In the genomic region with DNA sequence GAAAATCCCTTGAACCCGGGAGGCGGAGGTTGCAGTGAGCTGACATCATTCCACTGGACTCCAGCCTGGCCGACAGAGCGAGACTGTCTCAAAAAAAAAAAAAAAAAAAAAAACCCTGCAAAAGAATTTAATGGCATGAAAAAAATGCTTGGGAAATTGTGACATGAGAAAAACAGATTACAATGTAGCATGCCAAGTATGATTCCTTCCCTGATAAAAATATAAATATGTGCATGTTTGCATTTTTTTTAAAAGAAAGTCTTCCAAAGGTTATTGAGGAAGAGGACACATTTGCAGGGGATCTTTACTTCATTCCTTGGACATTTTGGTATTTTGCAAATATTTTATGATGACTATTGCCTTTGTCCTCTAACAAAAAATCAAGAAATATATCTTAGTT, we compare ENCODE assay signal across 22 cellular contexts. TPM values are rescaled to one million over a fixed set of nuclear protein-coding genes. Genes with fewer than 3 reads are reported as not detected.
A peak's percentile ranks its signal among the peaks of the same experiment; 100 is the strongest.
DNase-seq lines count a peak whose midpoint lies in the region; ATAC-seq, FAIRE-seq and TF ChIP-seq lines count a peak whose summit lies in the region.
"Had no signal": no experiment of that assay in that cellular context is flagged by ENCODE, and none has a peak within 500 bp of the region (broad histone marks: within the 10 kb centered on the region; RNA-seq: fewer than 3 reads in every experiment).

No MANE protein-coding gene starts in this region.

- in situ Hi-C loops in HepG2 (cut with HindIII; ENCODE audit: extremely low pct_ligation_motif_present, low pct_unique_long_range_greater_than_20kb): loop anchor here (10.0 kb wide), 1 partner anchor 125 kb away; the partner anchor contains the start of gene PRODH2

- H3K9me3 ChIP-seq in HepG2 (ENCODE audit: low read length) (no peaks in the 10 kb centered on the region), right lobe of liver (no peaks in the 10 kb centered on the region), adipocyte (ENCODE audit: control insufficient read depth, low read length) (no peaks in the 10 kb centered on the region)

- intact Hi-C loops in HepG2 (cut with micrococcal nuclease; ENCODE audit: unreplicated experiment): loop anchor here (10.0 kb wide), 2 partner anchors 55 to 125 kb away; partner anchors contain the start of genes IGFLR1, LIN37, PRODH2 and PSENEN
- intact Hi-C loops in right lobe of liver (cut with DNase I): loop anchor here (10.0 kb wide), 2 partner anchors 135 to 145 kb away; no protein-coding TSS in a partner anchor
- intact Hi-C loops in activated T-helper 2 cell treated with anti-CD3 and anti-CD28 coated beads, Interferon-gamma antibody, Interleukin-2, Interleukin-4, amounts not matched to agents 10 μg/mL and 5 μg/mL and 100 μg/mL, durations not matched to agents 14 hours and 24 hours and 36 hours (cut with micrococcal nuclease): loop anchor here (10.0 kb wide), 1 partner anchor 135 kb away; no protein-coding TSS in a partner anchor

- no peak for TF ChIP-seq POLR2A in HepG2 (IDR thresholded peaks at IDR 0.05; ENCODE audit: insufficient read depth in 1 of 2, low read depth in 2 of 2, low read length in 2 of 2)
- no peak for TF ChIP-seq POLR2A in right lobe of liver (IDR thresholded peaks at IDR 0.05)

- WGBS in HepG2 (ENCODE audit: low lambda C conversion rate): 16% methylated on average over 4 of the region's 4 CpGs
- WGBS in right lobe of liver (ENCODE audit: insufficient coverage, low coverage, low lambda C conversion rate, missing lambda C conversion rate): 56% methylated on average over 2 of the region's 4 CpGs

- H3K27me3 ChIP-seq in HepG2 (ENCODE audit: control insufficient read depth in 1 of 2, insufficient read depth in 2 of 2, low read length in 2 of 2): no peaks in the 10 kb centered on the region
- H3K27me3 ChIP-seq in right lobe of liver: no peaks in the 10 kb centered on the region
- H3K27me3 ChIP-seq in adipocyte (replicated peaks; ENCODE audit: control insufficient read depth, insufficient read depth, low read length): no peaks in the 10 kb centered on the region

- no peaks in the 10 kb centered on the region for H3K9me3 Mint-ChIP-seq in activated T-helper 2 cell treated with anti-CD3 and anti-CD28 coated beads, Interferon-gamma antibody, Interleukin-2, Interleukin-4, amounts not matched to agents 10 μg/mL and 5 μg/mL and 100 μg/mL, durations not matched to agents 14 hours and 24 hours and 36 hours
- no peaks in the 10 kb centered on the region for H3K9me3 Mint-ChIP-seq in immature natural killer cell

- H3K27ac ChIP-seq in HepG2 (ENCODE audit: extremely low read length, insufficient read depth, low read length): no peak overlapping the region
- no peak overlapping the region for H3K27ac ChIP-seq in right lobe of liver
- H3K27ac ChIP-seq: RWPE1 had no signal

- H2AFZ ChIP-seq in HepG2 (ENCODE audit: low read length): no peak overlapping the region

- no peak for TF ChIP-seq RAD21 in HepG2 (CRISPR knock-in tag; IDR thresholded peaks at IDR 0.05)

- peaks cover 7% of the 10 kb centered on the region for H3K4me1 Mint-ChIP-seq in activated T-helper 2 cell treated with anti-CD3 and anti-CD28 coated beads, Interferon-gamma antibody, Interleukin-2, Interleukin-4, amounts not matched to agents 10 μg/mL and 5 μg/mL and 100 μg/mL, durations not matched to agents 14 hours and 24 hours and 36 hours (ENCODE audit: low read depth)
- no peaks in the 10 kb centered on the region for H3K4me1 Mint-ChIP-seq in immature natural killer cell
- H3K4me1 Mint-ChIP-seq: CD14-positive monocyte had no signal

- no peak overlapping the region for H3K4me3 Mint-ChIP-seq in activated T-helper 2 cell treated with anti-CD3 and anti-CD28 coated beads, Interferon-gamma antibody, Interleukin-2, Interleukin-4, amounts not matched to agents 10 μg/mL and 5 μg/mL and 100 μg/mL, durations not matched to agents 14 hours and 24 hours and 36 hours (ENCODE audit: low read depth)
- H3K4me3 Mint-ChIP-seq in immature natural killer cell: no peak overlapping the region

- POLR2A ChIA-PET in HepG2 (lab: Yijun Ruan, JAX): interaction anchor here (1.9 to 2.1 kb wide), 2 partner anchors 13 to 42 kb away, joined by 7 to 9 read pairs; partner anchors contain the start of gene COX6B1

- H3K36me3 Mint-ChIP-seq in activated T-helper 2 cell treated with anti-CD3 and anti-CD28 coated beads, Interferon-gamma antibody, Interleukin-2, Interleukin-4, amounts not matched to agents 10 μg/mL and 5 μg/mL and 100 μg/mL, durations not matched to agents 14 hours and 24 hours and 36 hours (ENCODE audit: low read depth): no peaks in the 10 kb centered on the region
- H3K36me3 Mint-ChIP-seq in immature natural killer cell: no peaks in the 10 kb centered on the region
- H3K36me3 Mint-ChIP-seq: CD14-positive monocyte had no signal

- no peak for DNase-seq in HepG2 (ENCODE audit: low spot score)
- no peak for DNase-seq in right lobe of liver
- DNase-seq in adipocyte (ENCODE audit: low read depth): peak; percentile 64
- DNase-seq in glomerular visceral epithelial cell (ENCODE audit: extremely low spot score): peak; percentile 23
- DNase-seq in activated T-helper 2 cell treated with anti-CD3 and anti-CD28 coated beads, Interferon-gamma antibody, Interleukin-2, Interleukin-4, amounts not matched to agents 10 μg/mL and 5 μg/mL and 100 μg/mL, durations not matched to agents 14 hours and 24 hours and 36 hours (ENCODE audit: low spot score): no peak
- no peak for DNase-seq in UCSD-AML1 (lab: John Stamatoyannopoulos, UW; ENCODE audit: unreplicated experiment)
- no peak for DNase-seq in immature natural killer cell
- DNase-seq: AML-193, COR-L47, DMS153, Kasumi-1, MM.1S, NCI-H1092 treated with DMSO at 0.1 percent for 48 hours, NCI-H1694, NCI-H510A treated with DMSO at 0.1 percent for 48 hours, NCI-H82, PC-3 had no signal

- ATAC-seq in HepG2 (no peak), right lobe of liver (no peak), GM21717 (IDR thresholded peaks at IDR 0.05; ENCODE audit: unreplicated experiment) (no peak)
- ATAC-seq: PC-3 had no signal

- TF ChIP-seq CTCF in HepG2 (CRISPR knock-in tag; IDR thresholded peaks at IDR 0.05) (no peak), right lobe of liver (IDR thresholded peaks at IDR 0.05) (no peak)

- no peak overlapping the region for H3K27ac Mint-ChIP-seq in activated T-helper 2 cell treated with anti-CD3 and anti-CD28 coated beads, Interferon-gamma antibody, Interleukin-2, Interleukin-4, amounts not matched to agents 10 μg/mL and 5 μg/mL and 100 μg/mL, durations not matched to agents 14 hours and 24 hours and 36 hours
- no peak overlapping the region for H3K27ac Mint-ChIP-seq in immature natural killer cell
- H3K27ac Mint-ChIP-seq: CD14-positive monocyte had no signal

- no peak for TF ChIP-seq EP300 in HepG2 (IDR thresholded peaks at IDR 0.05; ENCODE audit: low read depth in 2 of 2, low read length in 2 of 2)
- TF ChIP-seq EP300 in HepG2 (CRISPR knock-in tag; IDR thresholded peaks at IDR 0.05; ENCODE audit: borderline replicate concordance): no peak

- no peaks in the 10 kb centered on the region for H4K20me1 ChIP-seq in HepG2 (ENCODE audit: insufficient read depth, low read length)

- H3K27me3 Mint-ChIP-seq in activated T-helper 2 cell treated with anti-CD3 and anti-CD28 coated beads, Interferon-gamma antibody, Interleukin-2, Interleukin-4, amounts not matched to agents 10 μg/mL and 5 μg/mL and 100 μg/mL, durations not matched to agents 14 hours and 24 hours and 36 hours (ENCODE audit: low read depth): no peaks in the 10 kb centered on the region
- H3K27me3 Mint-ChIP-seq in immature natural killer cell (ENCODE audit: low read depth in 3 of 3): peaks cover 0 to 2% (median 1%) of the 10 kb centered on the region in 3 donors

- peak overlapping the region; percentile 53; the same call in 1 of the 2 replicates for H3K4me2 ChIP-seq in HepG2 (ENCODE audit: low read depth, low read length)

- H3K9ac ChIP-seq in HepG2 (ENCODE audit: insufficient read depth, low read depth, low read length) (no peak overlapping the region), adipocyte (ENCODE audit: low read length) (peak overlapping the region; percentile 75)

- H3K79me2 ChIP-seq in HepG2 (ENCODE audit: insufficient read depth, low read length): no peaks in the 10 kb centered on the region

- CTCF ChIA-PET in HepG2 (lab: Yijun Ruan, JAX; ENCODE audit: low intra/inter-chr PET ratio, low total read pairs): no interaction called here

- BruUV-seq in HepG2 (replicated peaks; lab: Mats Ljungman, UMichigan): no TSS peak

- no peak for FAIRE-seq in HepG2 (lab: Jason Lieb, UNC)
- FAIRE-seq: H54 had no signal

- peaks cover 10% of the 10 kb centered on the region for H3K4me1 ChIP-seq in HepG2 (ENCODE audit: insufficient read depth, low read length)
- no peaks in the 10 kb centered on the region for H3K4me1 ChIP-seq in right lobe of liver
- H3K4me1 ChIP-seq in adipocyte (ENCODE audit: control insufficient read depth, insufficient read depth, low read length): peaks cover 11% of the 10 kb centered on the region

- H3K4me3 ChIP-seq in HepG2 (replicated peaks in 1 of 3; ENCODE audit: insufficient read depth in 1 of 3, low read depth in 2 of 3, low read length in 3 of 3) (no peak overlapping the region), right lobe of liver (no peak overlapping the region), adipocyte (ENCODE audit: low read length) (peak overlapping the region; percentile 63)

- no peaks in the 10 kb centered on the region for H3K36me3 ChIP-seq in HepG2 (replicated peaks in 1 of 2; ENCODE audit: control insufficient read depth in 1 of 2, insufficient read depth in 2 of 2, low read length in 2 of 2)
- H3K36me3 ChIP-seq in right lobe of liver: no peaks in the 10 kb centered on the region
- no peaks in the 10 kb centered on the region for H3K36me3 ChIP-seq in adipocyte (ENCODE audit: control insufficient read depth, insufficient read depth, low read length, severe bottlenecking)

RNA-seq across cellular contexts. Expression of gene ZBTB32, which starts 14.5 kb away (rescaled TPM):
- total RNA-seq in HepG2 (2016; rRNA removed; fragmentation: Illumina TruSeq; extraction: Trizol) (not detected in 2 replicates), right lobe of liver (under 1 TPM in 1 of 6 experiments, not detected in 5; 0.15 TPM)
- not detected in 2 replicates for total RNA-seq in HepG2 (2016; cell fraction: cytosol; rRNA removed; fragmentation: Illumina TruSeq; extraction: Trizol; ENCODE audit: low read depth)
- not detected in 2 replicates for total RNA-seq in HepG2 (2016; cell fraction: insoluble cytoplasmic fraction; rRNA removed; fragmentation: Illumina TruSeq; extraction: Trizol)
- total RNA-seq in HepG2 (2016; cell fraction: membrane; rRNA removed; fragmentation: Illumina TruSeq; extraction: Trizol): not detected in 2 replicates
- total RNA-seq in HepG2 (2016; cell fraction: nucleus; rRNA removed; fragmentation: Illumina TruSeq; extraction: Trizol): not detected in 2 replicates
- polyA plus RNA-seq in HepG2 (2011; rRNA removed) (not detected in 2 replicates), immature natural killer cell (not detected)
- not detected in 2 replicates for polyA plus RNA-seq in HepG2 (2011; cell fraction: cytosol; rRNA removed)
- not detected in 2 replicates for polyA plus RNA-seq in HepG2 (2011; cell fraction: nucleus; rRNA removed)
- polyA plus RNA-seq in HepG2 (2012): 0.50 TPM in 1 of 2 replicates, not detected in the other
- polyA plus RNA-seq in HepG2 (2016; cell fraction: cytosol; fragmentation: Illumina TruSeq; extraction: Trizol; ENCODE audit: low read depth): not detected in 2 replicates
- not detected in 2 replicates for polyA plus RNA-seq in HepG2 (2016; cell fraction: insoluble cytoplasmic fraction; fragmentation: Illumina TruSeq; extraction: Trizol; ENCODE audit: low read depth)
- polyA plus RNA-seq in HepG2 (2016; cell fraction: membrane; fragmentation: Illumina TruSeq; extraction: Trizol; ENCODE audit: low read depth): not detected in 2 replicates
- not detected in 2 replicates for polyA plus RNA-seq in HepG2 (2016; cell fraction: nucleus; fragmentation: Illumina TruSeq; extraction: Trizol; ENCODE audit: insufficient read depth, low read depth)
- polyA minus RNA-seq in HepG2 (2011; rRNA and poly(A)+ RNA removed; ENCODE audit: low replicate concordance): not detected in 2 replicates
- polyA minus RNA-seq in HepG2 (2011; cell fraction: cytosol; rRNA and poly(A)+ RNA removed): not detected in 2 replicates
- not detected in 2 replicates for polyA minus RNA-seq in HepG2 (2011; cell fraction: nucleus; rRNA and poly(A)+ RNA removed)
- 231 and 234 TPM in 2 replicates for total RNA-seq in activated T-helper 2 cell treated with anti-CD3 and anti-CD28 coated beads, Interferon-gamma antibody, Interleukin-2, Interleukin-4, amounts not matched to agents 10 μg/mL and 5 μg/mL and 100 μg/mL, durations not matched to agents 14 hours and 24 hours and 36 hours
- total RNA-seq: A172, PC-3 had no signal
- polyA plus RNA-seq: CD14-positive monocyte had no signal

RNA-seq across cellular contexts. Expression of gene UPK1A, which starts 23.5 kb away (rescaled TPM):
- not detected in 2 replicates for total RNA-seq in HepG2 (2016; rRNA removed; fragmentation: Illumina TruSeq; extraction: Trizol)
- not detected in 2 replicates for total RNA-seq in HepG2 (2016; cell fraction: cytosol; rRNA removed; fragmentation: Illumina TruSeq; extraction: Trizol; ENCODE audit: low read depth)
- not detected in 2 replicates for total RNA-seq in HepG2 (2016; cell fraction: insoluble cytoplasmic fraction; rRNA removed; fragmentation: Illumina TruSeq; extraction: Trizol)
- total RNA-seq in HepG2 (2016; cell fraction: membrane; rRNA removed; fragmentation: Illumina TruSeq; extraction: Trizol): not detected in 2 replicates
- not detected in 2 replicates for total RNA-seq in HepG2 (2016; cell fraction: nucleus; rRNA removed; fragmentation: Illumina TruSeq; extraction: Trizol)
- 2.5 and 2.9 TPM in 2 replicates for polyA plus RNA-seq in HepG2 (2011; rRNA removed)
- 2.3 and 3.1 TPM in 2 replicates for polyA plus RNA-seq in HepG2 (2011; cell fraction: cytosol; rRNA removed)
- polyA plus RNA-seq in HepG2 (2011; cell fraction: nucleus; rRNA removed): 1.7 and 1.8 TPM in 2 replicates
- 0.93 and 1.7 TPM in 2 replicates for polyA plus RNA-seq in HepG2 (2012)
- 0.17 TPM in 1 of 2 replicates, not detected in the other for polyA plus RNA-seq in HepG2 (2016; cell fraction: cytosol; fragmentation: Illumina TruSeq; extraction: Trizol; ENCODE audit: low read depth)
- 0.20 TPM in 1 of 2 replicates, not detected in the other for polyA plus RNA-seq in HepG2 (2016; cell fraction: insoluble cytoplasmic fraction; fragmentation: Illumina TruSeq; extraction: Trizol; ENCODE audit: low read depth)
- 0.14 TPM in 1 of 2 replicates, not detected in the other for polyA plus RNA-seq in HepG2 (2016; cell fraction: membrane; fragmentation: Illumina TruSeq; extraction: Trizol; ENCODE audit: low read depth)
- not detected in 2 replicates for polyA plus RNA-seq in HepG2 (2016; cell fraction: nucleus; fragmentation: Illumina TruSeq; extraction: Trizol; ENCODE audit: insufficient read depth, low read depth)
- polyA minus RNA-seq in HepG2 (2011; rRNA and poly(A)+ RNA removed; ENCODE audit: low replicate concordance): 0.30 and 1.3 TPM in 2 replicates
- 0.88 and 0.89 TPM in 2 replicates for polyA minus RNA-seq in HepG2 (2011; cell fraction: cytosol; rRNA and poly(A)+ RNA removed)
- polyA minus RNA-seq in HepG2 (2011; cell fraction: nucleus; rRNA and poly(A)+ RNA removed): 0.39 TPM in 1 of 2 replicates, not detected in the other
- total RNA-seq in right lobe of liver: under 1 TPM in 1 of 6 experiments, not detected in 5; 0.27 TPM
- 0.59 and 1.2 TPM in 2 replicates for total RNA-seq in activated T-helper 2 cell treated with anti-CD3 and anti-CD28 coated beads, Interferon-gamma antibody, Interleukin-2, Interleukin-4, amounts not matched to agents 10 μg/mL and 5 μg/mL and 100 μg/mL, durations not matched to agents 14 hours and 24 hours and 36 hours
- not detected for polyA plus RNA-seq in immature natural killer cell
- total RNA-seq: A172, PC-3 had no signal
- polyA plus RNA-seq: CD14-positive monocyte had no signal

RNA-seq across cellular contexts. Expression of gene KMT2B, which starts 28.0 kb away (rescaled TPM):
- total RNA-seq in HepG2 (2016; rRNA removed; fragmentation: Illumina TruSeq; extraction: Trizol) (6.2 TPM in 2 replicates), right lobe of liver (10 to 100 TPM; 10.5 to 23.1 (median 15.0) TPM)
- 2.6 TPM in 2 replicates for total RNA-seq in HepG2 (2016; cell fraction: cytosol; rRNA removed; fragmentation: Illumina TruSeq; extraction: Trizol; ENCODE audit: low read depth)
- total RNA-seq in HepG2 (2016; cell fraction: insoluble cytoplasmic fraction; rRNA removed; fragmentation: Illumina TruSeq; extraction: Trizol): 4.4 and 5.3 TPM in 2 replicates
- total RNA-seq in HepG2 (2016; cell fraction: membrane; rRNA removed; fragmentation: Illumina TruSeq; extraction: Trizol): 3.8 and 4.1 TPM in 2 replicates
- total RNA-seq in HepG2 (2016; cell fraction: nucleus; rRNA removed; fragmentation: Illumina TruSeq; extraction: Trizol): 14.7 and 15.4 TPM in 2 replicates
- polyA plus RNA-seq in HepG2 (2011; rRNA removed) (16.9 and 19.2 TPM in 2 replicates), immature natural killer cell (1 to 10 TPM in 1 of 3 donors, under 1 TPM in 1, not detected in 1; 0.30 to 1.8 TPM)
- 9.3 and 10.9 TPM in 2 replicates for polyA plus RNA-seq in HepG2 (2011; cell fraction: cytosol; rRNA removed)
- polyA plus RNA-seq in HepG2 (2011; cell fraction: nucleus; rRNA removed): 113 and 130 TPM in 2 replicates
- polyA plus RNA-seq in HepG2 (2012): 20.4 and 30.9 TPM in 2 replicates
- 2.5 and 3.0 TPM in 2 replicates for polyA plus RNA-seq in HepG2 (2016; cell fraction: cytosol; fragmentation: Illumina TruSeq; extraction: Trizol; ENCODE audit: low read depth)
- polyA plus RNA-seq in HepG2 (2016; cell fraction: insoluble cytoplasmic fraction; fragmentation: Illumina TruSeq; extraction: Trizol; ENCODE audit: low read depth): 10.8 and 11.6 TPM in 2 replicates
- polyA plus RNA-seq in HepG2 (2016; cell fraction: membrane; fragmentation: Illumina TruSeq; extraction: Trizol; ENCODE audit: low read depth): 5.5 and 6.5 TPM in 2 replicates
- polyA plus RNA-seq in HepG2 (2016; cell fraction: nucleus; fragmentation: Illumina TruSeq; extraction: Trizol; ENCODE audit: insufficient read depth, low read depth): 69.3 and 89.2 TPM in 2 replicates
- polyA minus RNA-seq in HepG2 (2011; rRNA and poly(A)+ RNA removed; ENCODE audit: low replicate concordance): 11.1 and 11.4 TPM in 2 replicates
- 4.3 and 4.4 TPM in 2 replicates for polyA minus RNA-seq in HepG2 (2011; cell fraction: cytosol; rRNA and poly(A)+ RNA removed)
- polyA minus RNA-seq in HepG2 (2011; cell fraction: nucleus; rRNA and poly(A)+ RNA removed): 13.3 and 13.6 TPM in 2 replicates
- total RNA-seq in activated T-helper 2 cell treated with anti-CD3 and anti-CD28 coated beads, Interferon-gamma antibody, Interleukin-2, Interleukin-4, amounts not matched to agents 10 μg/mL and 5 μg/mL and 100 μg/mL, durations not matched to agents 14 hours and 24 hours and 36 hours: 58.4 and 63.3 TPM in 2 replicates

RNA-seq across cellular contexts. Expression of gene COX6B1, which starts 41.7 kb away (rescaled TPM):
- total RNA-seq in HepG2 (2016; rRNA removed; fragmentation: Illumina TruSeq; extraction: Trizol) (487 and 598 TPM in 2 replicates), right lobe of liver (100 to 1,000 TPM; 189 to 697 (median 228) TPM)
- 218 and 283 TPM in 2 replicates for total RNA-seq in HepG2 (2016; cell fraction: cytosol; rRNA removed; fragmentation: Illumina TruSeq; extraction: Trizol; ENCODE audit: low read depth)
- 483 and 617 TPM in 2 replicates for total RNA-seq in HepG2 (2016; cell fraction: insoluble cytoplasmic fraction; rRNA removed; fragmentation: Illumina TruSeq; extraction: Trizol)
- 247 and 299 TPM in 2 replicates for total RNA-seq in HepG2 (2016; cell fraction: membrane; rRNA removed; fragmentation: Illumina TruSeq; extraction: Trizol)
- total RNA-seq in HepG2 (2016; cell fraction: nucleus; rRNA removed; fragmentation: Illumina TruSeq; extraction: Trizol): 178 and 186 TPM in 2 replicates
- polyA plus RNA-seq in HepG2 (2011; rRNA removed) (469 and 481 TPM in 2 replicates), immature natural killer cell (1,000 to 10,000 TPM in 1 of 3 donors, 100 to 1,000 TPM in 2; 711 to 1,050 (median 736) TPM)
- 584 and 686 TPM in 2 replicates for polyA plus RNA-seq in HepG2 (2011; cell fraction: cytosol; rRNA removed)
- 208 and 220 TPM in 2 replicates for polyA plus RNA-seq in HepG2 (2011; cell fraction: nucleus; rRNA removed)
- 383 and 386 TPM in 2 replicates for polyA plus RNA-seq in HepG2 (2012)
- 249 and 303 TPM in 2 replicates for polyA plus RNA-seq in HepG2 (2016; cell fraction: cytosol; fragmentation: Illumina TruSeq; extraction: Trizol; ENCODE audit: low read depth)
- polyA plus RNA-seq in HepG2 (2016; cell fraction: insoluble cytoplasmic fraction; fragmentation: Illumina TruSeq; extraction: Trizol; ENCODE audit: low read depth): 687 and 740 TPM in 2 replicates
- polyA plus RNA-seq in HepG2 (2016; cell fraction: membrane; fragmentation: Illumina TruSeq; extraction: Trizol; ENCODE audit: low read depth): 255 and 294 TPM in 2 replicates
- polyA plus RNA-seq in HepG2 (2016; cell fraction: nucleus; fragmentation: Illumina TruSeq; extraction: Trizol; ENCODE audit: insufficient read depth, low read depth): 319 and 339 TPM in 2 replicates
- 521 and 803 TPM in 2 replicates for polyA minus RNA-seq in HepG2 (2011; rRNA and poly(A)+ RNA removed; ENCODE audit: low replicate concordance)
- polyA minus RNA-seq in HepG2 (2011; cell fraction: cytosol; rRNA and poly(A)+ RNA removed): 131 and 134 TPM in 2 replicates
- 44.8 and 54.5 TPM in 2 replicates for polyA minus RNA-seq in HepG2 (2011; cell fraction: nucleus; rRNA and poly(A)+ RNA removed)
- total RNA-seq in activated T-helper 2 cell treated with anti-CD3 and anti-CD28 coated beads, Interferon-gamma antibody, Interleukin-2, Interleukin-4, amounts not matched to agents 10 μg/mL and 5 μg/mL and 100 μg/mL, durations not matched to agents 14 hours and 24 hours and 36 hours: 431 and 461 TPM in 2 replicates

RNA-seq across cellular contexts. Expression of gene ETV2, which starts 48.3 kb away (rescaled TPM):
- total RNA-seq in HepG2 (2016; rRNA removed; fragmentation: Illumina TruSeq; extraction: Trizol) (0.20 and 0.46 TPM in 2 replicates), right lobe of liver (1 to 10 TPM in 1 of 6 experiments, under 1 TPM in 3, not detected in 2; 0.38 to 1.2 (median 0.57) TPM)
- total RNA-seq in HepG2 (2016; cell fraction: cytosol; rRNA removed; fragmentation: Illumina TruSeq; extraction: Trizol; ENCODE audit: low read depth): 0.40 and 0.71 TPM in 2 replicates
- total RNA-seq in HepG2 (2016; cell fraction: insoluble cytoplasmic fraction; rRNA removed; fragmentation: Illumina TruSeq; extraction: Trizol): 0.52 and 0.63 TPM in 2 replicates
- 0.43 and 1.0 TPM in 2 replicates for total RNA-seq in HepG2 (2016; cell fraction: membrane; rRNA removed; fragmentation: Illumina TruSeq; extraction: Trizol)
- total RNA-seq in HepG2 (2016; cell fraction: nucleus; rRNA removed; fragmentation: Illumina TruSeq; extraction: Trizol): 0.60 TPM in 1 of 2 replicates, not detected in the other
- polyA plus RNA-seq in HepG2 (2011; rRNA removed) (0.07 and 0.18 TPM in 2 replicates), immature natural killer cell (under 1 TPM; 0.55 to 0.79 (median 0.68) TPM)
- polyA plus RNA-seq in HepG2 (2011; cell fraction: cytosol; rRNA removed): 0.19 and 0.35 TPM in 2 replicates
- not detected in 2 replicates for polyA plus RNA-seq in HepG2 (2011; cell fraction: nucleus; rRNA removed)
- 0.21 TPM in 1 of 2 replicates, not detected in the other for polyA plus RNA-seq in HepG2 (2012)
- polyA plus RNA-seq in HepG2 (2016; cell fraction: cytosol; fragmentation: Illumina TruSeq; extraction: Trizol; ENCODE audit: low read depth): 2.2 and 2.4 TPM in 2 replicates
- 0.93 and 1.0 TPM in 2 replicates for polyA plus RNA-seq in HepG2 (2016; cell fraction: insoluble cytoplasmic fraction; fragmentation: Illumina TruSeq; extraction: Trizol; ENCODE audit: low read depth)
- 1.2 and 1.8 TPM in 2 replicates for polyA plus RNA-seq in HepG2 (2016; cell fraction: membrane; fragmentation: Illumina TruSeq; extraction: Trizol; ENCODE audit: low read depth)
- polyA plus RNA-seq in HepG2 (2016; cell fraction: nucleus; fragmentation: Illumina TruSeq; extraction: Trizol; ENCODE audit: insufficient read depth, low read depth): 1.2 TPM in 1 of 2 replicates, not detected in the other
- polyA minus RNA-seq in HepG2 (2011; rRNA and poly(A)+ RNA removed; ENCODE audit: low replicate concordance): 0.18 TPM in 1 of 2 replicates, not detected in the other
- polyA minus RNA-seq in HepG2 (2011; cell fraction: cytosol; rRNA and poly(A)+ RNA removed): not detected in 2 replicates
- polyA minus RNA-seq in HepG2 (2011; cell fraction: nucleus; rRNA and poly(A)+ RNA removed): not detected in 2 replicates
- 1.0 and 1.6 TPM in 2 replicates for total RNA-seq in activated T-helper 2 cell treated with anti-CD3 and anti-CD28 coated beads, Interferon-gamma antibody, Interleukin-2, Interleukin-4, amounts not matched to agents 10 μg/mL and 5 μg/mL and 100 μg/mL, durations not matched to agents 14 hours and 24 hours and 36 hours

Comparison
In these comparisons a context has a peak if more than half of its experiments do, and no peak if none do; other contexts are left out.
1. DNase-seq: peak in adipocyte (single experiment) and glomerular visceral epithelial cell (single experiment); none in HepG2 (single experiment), right lobe of liver (0 of 3), activated T-helper 2 cell treated with anti-CD3 and anti-CD28 coated beads, Interferon-gamma antibody, Interleukin-2, Interleukin-4, amounts not matched to agents 10 μg/mL and 5 μg/mL and 100 μg/mL, durations not matched to agents 14 hours and 24 hours and 36 hours (single experiment), UCSD-AML1 (single experiment) and immature natural killer cell (0 of 3).
2. RNA of gene ZBTB32, which starts 14.5 kb away (total RNA-seq): 231 to 234 TPM in activated T-helper 2 cell treated with anti-CD3 and anti-CD28 coated beads, Interferon-gamma antibody, Interleukin-2, Interleukin-4, amounts not matched to agents 10 μg/mL and 5 μg/mL and 100 μg/mL, durations not matched to agents 14 hours and 24 hours and 36 hours; not detected in HepG2 and 0.15 TPM in right lobe of liver; every median in the first group is over 100 times any median in the second.